19 cellular contexts compared by ENCODE assay signal in the genomic region with DNA sequence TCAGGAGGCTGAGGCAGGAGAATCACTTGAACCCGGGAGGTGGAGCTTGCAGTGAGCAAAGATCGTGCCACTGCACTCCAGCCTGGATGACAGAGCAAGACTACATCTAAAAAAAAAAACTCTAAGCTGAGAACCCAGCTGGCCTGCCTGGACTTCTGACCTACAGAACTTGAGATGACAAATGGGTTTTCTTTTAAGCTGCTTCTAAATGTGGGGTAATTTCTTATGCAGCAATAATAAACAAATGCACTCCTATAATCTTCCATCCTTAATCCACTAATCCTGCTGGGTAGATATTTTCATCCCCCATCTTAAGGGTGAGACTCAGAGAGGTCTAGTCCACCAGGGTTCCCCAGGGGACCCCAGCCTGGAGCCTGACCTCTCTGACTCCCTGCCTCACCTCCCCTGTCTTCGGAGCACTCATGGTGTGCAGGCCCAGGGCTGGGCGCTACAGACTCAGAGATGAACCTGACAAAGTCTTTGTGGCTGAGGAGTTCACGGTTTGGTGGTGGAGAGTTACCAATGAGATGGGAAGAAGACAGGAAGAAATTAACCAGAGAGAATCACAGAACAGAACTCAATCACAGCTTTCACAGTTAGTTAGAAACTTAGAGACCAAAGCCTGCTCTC. TPM values are rescaled to one million over a fixed set of nuclear protein-coding genes. Genes with fewer than 3 reads are reported as not detected.
DNase-seq lines count a peak whose midpoint lies in the region; ATAC-seq and TF ChIP-seq lines count a peak whose summit lies in the region.
"Had no signal": no experiment of that assay in that cellular context is flagged by ENCODE, and none has a peak within 500 bp of the region (broad histone marks: within the 10 kb centered on the region; RNA-seq: fewer than 3 reads in every experiment).

No MANE protein-coding gene starts in this region.

- H3K9ac ChIP-seq in colonic mucosa (ENCODE audit: low read depth in 2 of 2, low read length in 2 of 2) (no peak overlapping the region), mesenchymal stem cell (ENCODE audit: low read length) (no peak overlapping the region)
- H3K9ac ChIP-seq: KMS-11 had no signal

- no peak overlapping the region for H3K18ac ChIP-seq in mesenchymal stem cell (ENCODE audit: low read depth in 1 of 2, low read length in 2 of 2)

- H2BK5ac ChIP-seq in mesenchymal stem cell (ENCODE audit: low read depth, low read length, poor library complexity, severe bottlenecking), result no peak overlapping the region

- TF ChIP-seq CTCF in colonic mucosa (IDR thresholded peaks at IDR 0.05) (no peak), suprapubic skin (IDR thresholded peaks at IDR 0.05) (no peak)

- H3K14ac ChIP-seq in mesenchymal stem cell (ENCODE audit: low read length in 2 of 2), result no peak overlapping the region

- H3K9me3 Mint-ChIP-seq in activated CD8-positive, alpha-beta T cell treated with anti-CD3 and anti-CD28 coated beads, Interleukin-2, amount 10 ng/mL, durations not matched to agents 7 days and 5 days (ENCODE audit: insufficient read depth), result no peaks in the 10 kb centered on the region

- H2BK120ac ChIP-seq in mesenchymal stem cell (ENCODE audit: low read depth, low read length), result no peak overlapping the region

- intact Hi-C loops in colonic mucosa (cut with DNase I), result no loop called here

- WGBS in mesenchymal stem cell, result 50% methylated on average over 2 of the region's 5 CpGs
- WGBS in suprapubic skin, result 85% methylated on average over 5 of the region's 5 CpGs

- H3K9me3 ChIP-seq in colonic mucosa, result no peaks in the 10 kb centered on the region
- no peaks in the 10 kb centered on the region for H3K9me3 ChIP-seq in mesenchymal stem cell (ENCODE audit: control insufficient read depth, low read length)
- no peaks in the 10 kb centered on the region for H3K9me3 ChIP-seq in suprapubic skin
- H3K9me3 ChIP-seq: MG63 had no signal

- H3K4me3 ChIP-seq in colonic mucosa, result no peak overlapping the region
- no peak overlapping the region for H3K4me3 ChIP-seq in mesenchymal stem cell (ENCODE audit: insufficient read depth in 1 of 2, low read depth in 1 of 2, low read length in 2 of 2)
- H3K4me3 ChIP-seq in suprapubic skin, result no peak overlapping the region
- H3K4me3 ChIP-seq: MG63 had no signal

- peaks cover 3% of the 10 kb centered on the region for H3K27me3 Mint-ChIP-seq in activated CD8-positive, alpha-beta T cell treated with anti-CD3 and anti-CD28 coated beads, Interleukin-2, amount 10 ng/mL, durations not matched to agents 7 days and 5 days (ENCODE audit: low read depth)

- H3K27ac ChIP-seq in colonic mucosa (no peak overlapping the region), mesenchymal stem cell (ENCODE audit: low read length, poor library complexity, severe bottlenecking) (no peak overlapping the region), suprapubic skin (no peak overlapping the region)
- H3K27ac ChIP-seq: KMS-11 had no signal

- no peak overlapping the region for H3K4me3 Mint-ChIP-seq in activated CD8-positive, alpha-beta T cell treated with anti-CD3 and anti-CD28 coated beads, Interleukin-2, amount 10 ng/mL, durations not matched to agents 7 days and 5 days

- no peak overlapping the region for H4K8ac ChIP-seq in mesenchymal stem cell (ENCODE audit: low read length)

- CTCF ChIA-PET in activated CD8-positive, alpha-beta T cell treated with anti-CD3 and anti-CD28 coated beads, Interleukin-2, amount 10 ng/mL, durations not matched to agents 7 days and 5 days (lab: Charles Lee), result no interaction called here

- no peaks in the 10 kb centered on the region for H3K79me1 ChIP-seq in mesenchymal stem cell (replicated peaks; ENCODE audit: low read length, poor library complexity, severe bottlenecking)

- TF ChIP-seq POLR2A in suprapubic skin (IDR thresholded peaks at IDR 0.05), result no peak

- no peak overlapping the region for H2AFZ ChIP-seq in mesenchymal stem cell (ENCODE audit: low read depth, low read length)

- peak overlapping the region in 1 of 2 experiments; percentile 13 for H3K4ac ChIP-seq in mesenchymal stem cell (ENCODE audit: low read depth in 1 of 2, low read length in 2 of 2)

- H3K27me3 ChIP-seq in colonic mucosa, result no peaks in the 10 kb centered on the region
- H3K27me3 ChIP-seq in mesenchymal stem cell (ENCODE audit: control insufficient read depth in 1 of 2, insufficient read depth in 1 of 2, low read length in 2 of 2), result peaks cover 0 to 3% of the 10 kb centered on the region in 2 experiments
- H3K27me3 ChIP-seq in suprapubic skin, result no peaks in the 10 kb centered on the region
- H3K27me3 ChIP-seq: MG63 had no signal

- peak; percentile 24 for DNase-seq in activated CD8-positive, alpha-beta memory T cell treated with anti-CD3 and anti-CD28 coated beads for 24 hours
- no peak for DNase-seq in activated CD8-positive, alpha-beta memory T cell treated with anti-CD3 and anti-CD28 coated beads, Interleukin-2, amount 50 U/mL, for 4 hours
- DNase-seq in colonic mucosa (peak; percentile 11), mesenchymal stem cell (peak; percentile 72), suprapubic skin (ENCODE audit: low spot score in 2 of 2) (peak; percentile 35 to 37), NCI-H2029 treated with DMSO at 0.1 percent for 48 hours (lab: John Stamatoyannopoulos, UW) (no peak), kidney tubule cell (ENCODE audit: low spot score) (no peak)
- no peak for DNase-seq in activated CD8-positive, alpha-beta T cell treated with anti-CD3 and anti-CD28 coated beads, Interleukin-2, amount 10 ng/mL, durations not matched to agents 7 days and 5 days
- DNase-seq: 8988T, C1 segment of cervical spinal cord, H7, MG63, NCI-H1105 treated with DMSO at 0.1 percent for 48 hours, NCI-H1930, NCI-H2171 treated with DMSO at 0.1 percent for 48 hours, NCI-H510A treated with DMSO at 0.1 percent for 48 hours, OCI-M1 had no signal

- peak overlapping the region; percentile 27 to 28 for H2BK12ac ChIP-seq in mesenchymal stem cell (ENCODE audit: low read length in 2 of 2)

- H3K4me1 ChIP-seq in colonic mucosa, result peaks cover 6% of the 10 kb centered on the region
- peaks cover 14% of the 10 kb centered on the region for H3K4me1 ChIP-seq in mesenchymal stem cell (ENCODE audit: control insufficient read depth, insufficient read depth, low read depth, low read length)
- peaks cover 16% of the 10 kb centered on the region for H3K4me1 ChIP-seq in suprapubic skin

- H3K27ac Mint-ChIP-seq in activated CD8-positive, alpha-beta T cell treated with anti-CD3 and anti-CD28 coated beads, Interleukin-2, amount 10 ng/mL, durations not matched to agents 7 days and 5 days, result no peak overlapping the region

- no peak overlapping the region for H4K91ac ChIP-seq in mesenchymal stem cell (ENCODE audit: low read length)

- H3K23ac ChIP-seq in mesenchymal stem cell (ENCODE audit: low read length in 2 of 2), result no peak overlapping the region

- H3K36me3 Mint-ChIP-seq in activated CD8-positive, alpha-beta T cell treated with anti-CD3 and anti-CD28 coated beads, Interleukin-2, amount 10 ng/mL, durations not matched to agents 7 days and 5 days (ENCODE audit: low read depth), result no peaks in the 10 kb centered on the region

- POLR2A ChIA-PET in activated CD8-positive, alpha-beta T cell treated with anti-CD3 and anti-CD28 coated beads, Interleukin-2, amount 10 ng/mL, durations not matched to agents 7 days and 5 days (lab: Charles Lee), result no interaction called here

- TF ChIP-seq EP300 in suprapubic skin (IDR thresholded peaks at IDR 0.05), result no peak

- no peaks in the 10 kb centered on the region for H3K36me3 ChIP-seq in colonic mucosa
- H3K36me3 ChIP-seq in mesenchymal stem cell (ENCODE audit: control insufficient read depth in 1 of 2, insufficient read depth in 2 of 2, low read depth in 1 of 2, low read length in 2 of 2), result no peaks in the 10 kb centered on the region
- no peaks in the 10 kb centered on the region for H3K36me3 ChIP-seq in suprapubic skin
- H3K36me3 ChIP-seq: MG63 had no signal

- no peak for ATAC-seq in activated CD8-positive, alpha-beta T cell treated with anti-CD3 and anti-CD28 coated beads, Interleukin-2, amount 10 ng/mL, durations not matched to agents 7 days and 5 days

- no peak overlapping the region for H3K4me2 ChIP-seq in mesenchymal stem cell (ENCODE audit: low read length, poor library complexity, severe bottlenecking)
- H3K4me2 ChIP-seq: KMS-11 had no signal

- H2BK15ac ChIP-seq in mesenchymal stem cell (ENCODE audit: low read depth, poor library complexity, severe bottlenecking), result no peak overlapping the region

- H3K4me1 Mint-ChIP-seq in activated CD8-positive, alpha-beta T cell treated with anti-CD3 and anti-CD28 coated beads, Interleukin-2, amount 10 ng/mL, durations not matched to agents 7 days and 5 days (ENCODE audit: low read depth), result no peaks in the 10 kb centered on the region

- H2AK5ac ChIP-seq in mesenchymal stem cell (ENCODE audit: low read length, severe bottlenecking), result no peak overlapping the region

RNA-seq across cellular contexts. Expression of a gene that starts 39.7 kb away (rescaled TPM):
- total RNA-seq in colonic mucosa, result 10 to 100 TPM; 11.3 to 23.3 TPM
- 16.1 TPM for polyA plus RNA-seq in mesenchymal stem cell (2013, experiment 1 of 2)
- polyA plus RNA-seq in mesenchymal stem cell (2013, experiment 2 of 2), result 16.1 TPM
- total RNA-seq in suprapubic skin, result 10 to 100 TPM in 3 of 4 donors, 1 to 10 TPM in 1; 9.7 to 17.9 (median 14.3) TPM
- total RNA-seq in activated CD8-positive, alpha-beta T cell treated with anti-CD3 and anti-CD28 coated beads, Interleukin-2, amount 10 ng/mL, durations not matched to agents 7 days and 5 days, result not detected
- total RNA-seq: SK-MEL-5 had no signal

Comparison
In these comparisons a context has a peak if more than half of its experiments do, and no peak if none do; other contexts are left out.
1. DNase-seq: peak in activated CD8-positive, alpha-beta memory T cell treated with anti-CD3 and anti-CD28 coated beads for 24 hours (single experiment), colonic mucosa (single experiment), mesenchymal stem cell (single experiment) and suprapubic skin (2 of 2); none in activated CD8-positive, alpha-beta memory T cell treated with anti-CD3 and anti-CD28 coated beads, Interleukin-2, amount 50 U/mL, for 4 hours (single experiment), NCI-H2029 treated with DMSO at 0.1 percent for 48 hours (single experiment), activated CD8-positive, alpha-beta T cell treated with anti-CD3 and anti-CD28 coated beads, Interleukin-2, amount 10 ng/mL, durations not matched to agents 7 days and 5 days (single experiment) and kidney tubule cell (single experiment).
2. RNA of a gene that starts 39.7 kb away (total RNA-seq): 11.3 to 23.3 TPM in colonic mucosa and 9.7 to 17.9 TPM in suprapubic skin; not detected in activated CD8-positive, alpha-beta T cell treated with anti-CD3 and anti-CD28 coated beads, Interleukin-2, amount 10 ng/mL, durations not matched to agents 7 days and 5 days; every median in the first group is over 10 times any median in the second.